1 cellular context compared by ENCODE assay signal in genomic region chr3:186643493-186643892, GRCh38.
TF ChIP-seq lines count a peak whose summit lies in the region.

No MANE protein-coding gene starts in this region.

TF ChIP-seq in K562, 482 proteins besides CTCF, POLR2A, EP300 and RAD21:
- TF ChIP-seq SOX6 (IDR thresholded peaks at IDR 0.05) = peak; percentile 64
- TF ChIP-seq SMARCA4 (IDR thresholded peaks at IDR 0.05) = peak; percentile 27; the same call in 1 of the 2 replicates
- peak; percentile 92 for TF ChIP-seq TCF3 (CRISPR knock-in tag; IDR thresholded peaks at IDR 0.05)
- TF ChIP-seq CBFA2T2 (conservative IDR thresholded peaks at IDR 0.05) = peak; percentile 73
- TF ChIP-seq CBFA2T3 (IDR thresholded peaks at IDR 0.05) = peak; percentile 83
- peak; percentile 59 for TF ChIP-seq NCOR1 (IDR thresholded peaks at IDR 0.05)
- TF ChIP-seq TEAD4 (IDR thresholded peaks at IDR 0.05; ENCODE audit: low read length) = peak; percentile 46; the same call in 1 of the 2 replicates
- TF ChIP-seq TEAD4 (CRISPR knock-in tag; IDR thresholded peaks at IDR 0.05; ENCODE audit: borderline replicate concordance) = no peak
- peak; percentile 47 for TF ChIP-seq TAL1 (IDR thresholded peaks at IDR 0.05)
- no peak for TF ChIP-seq KLF10 (CRISPR knock-in tag; IDR thresholded peaks at IDR 0.05)
- peak in 1 of 2 experiments; percentile 24; a peak in 1 of 4 replicates for TF ChIP-seq KDM1A (IDR thresholded peaks at IDR 0.05)
- no peak for TF ChIP-seq HLTF (IDR thresholded peaks at IDR 0.05)
- TF ChIP-seq MEIS2 (IDR thresholded peaks at IDR 0.05; ENCODE audit: partially characterized antibody) = peak; percentile 66
- 0 out of 4 replicates have a peak, but pooled peaks of 1 of the 2 experiments have one; percentile 33 for TF ChIP-seq TRIM24 (IDR thresholded peaks at IDR 0.05)
- TF ChIP-seq GATA2 (CRISPR knock-in tag; IDR thresholded peaks at IDR 0.05) = peak; percentile 24; the same call in 1 of the 2 replicates
- TF ChIP-seq FOSL1 (tag; conservative IDR thresholded peaks at IDR 0.05) = peak; percentile 68
- no peak for TF ChIP-seq ZNF609 (CRISPR knock-in tag; IDR thresholded peaks at IDR 0.05; ENCODE audit: borderline replicate concordance)
- no peak for TF ChIP-seq PURB (CRISPR knock-in tag; IDR thresholded peaks at IDR 0.05; ENCODE audit: low read depth)
- peak; percentile 60 for TF ChIP-seq ARID1B (IDR thresholded peaks at IDR 0.05)
- TF ChIP-seq ZNF232 (CRISPR knock-in tag; IDR thresholded peaks at IDR 0.05) = no peak
- TF ChIP-seq RBBP5 (IDR thresholded peaks at IDR 0.05; ENCODE audit: borderline replicate concordance, insufficient read depth, low read length, poor library complexity, severe bottlenecking) = peak; percentile 37
- peak; percentile 62 for TF ChIP-seq PKNOX1 (IDR thresholded peaks at IDR 0.05)
- TF ChIP-seq JUND (IDR thresholded peaks at IDR 0.05; ENCODE audit: borderline replicate concordance, low read depth, low read length) = peak; percentile 34; the same call in 1 of the 2 replicates
- TF ChIP-seq JUND (tag; IDR thresholded peaks at IDR 0.05; ENCODE audit: borderline replicate concordance, low read depth, low read length) = no peak
